ENCODE assay signal across 8 cellular contexts in the genomic region with DNA sequence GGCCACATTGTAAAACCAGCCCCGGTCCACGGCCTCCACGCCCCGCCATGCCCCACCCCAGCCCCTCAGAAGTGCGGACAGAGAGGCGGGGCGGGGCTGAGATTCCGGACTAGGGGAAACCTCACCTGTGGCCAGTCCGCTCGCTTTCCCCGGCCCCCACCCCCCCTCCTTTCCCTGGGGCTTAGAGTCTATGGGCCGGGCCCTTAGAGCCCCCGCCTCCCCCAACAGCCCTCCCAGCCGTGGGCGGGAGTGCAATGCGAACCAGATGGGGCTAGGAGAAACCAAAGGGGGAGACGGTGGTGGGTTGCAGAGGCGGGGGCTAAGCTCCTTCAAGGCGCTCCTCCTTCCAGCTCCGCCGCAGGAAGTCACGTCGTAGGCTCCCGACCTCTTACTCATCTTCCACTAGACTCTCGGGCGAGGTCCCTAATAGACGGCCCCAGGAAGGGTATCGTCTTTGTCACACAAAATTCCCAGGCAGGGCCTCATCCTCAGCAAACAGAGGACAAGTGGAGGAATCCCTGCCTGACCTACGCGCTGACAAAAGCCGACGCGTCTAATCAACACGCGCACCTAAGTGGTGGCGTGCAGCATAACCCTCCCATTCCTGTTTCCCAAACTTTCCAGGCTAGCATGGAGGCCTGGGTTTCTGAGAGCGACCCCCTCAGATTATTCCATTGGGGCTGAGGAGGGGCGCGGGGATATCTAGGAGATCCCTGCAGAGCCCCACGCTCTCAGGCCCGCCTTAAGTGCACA. TPM values are rescaled to one million over a fixed set of nuclear protein-coding genes. Genes with fewer than 3 reads are reported as not detected.
A peak's percentile ranks its signal among the peaks of the same experiment; 100 is the strongest.
DNase-seq lines count a peak whose midpoint lies in the region; ATAC-seq and TF ChIP-seq lines count a peak whose summit lies in the region.

No MANE protein-coding gene starts in this region.

- H3K4me1 ChIP-seq in adipocyte (ENCODE audit: control insufficient read depth, insufficient read depth, low read length) (peaks cover 47% of the 10 kb centered on the region), left ventricle myocardium inferior (peaks cover 67% of the 10 kb centered on the region)

- H3K27me3 ChIP-seq in adipocyte (replicated peaks; ENCODE audit: control insufficient read depth, insufficient read depth, low read length) (no peaks in the 10 kb centered on the region), left ventricle myocardium inferior (ENCODE audit: low read depth) (no peaks in the 10 kb centered on the region)

- intact Hi-C loops in left ventricle myocardium inferior (cut with micrococcal nuclease) = no loop called here

- peak; percentile 97 for DNase-seq in Daoy (ENCODE audit: low read depth)
- peak; percentile 90 for DNase-seq in Jurkat, Clone E6-1 (ENCODE audit: low read depth, low spot score)
- DNase-seq in SW480 (ENCODE audit: low spot score) = peak; percentile 90
- peak; percentile 95 for DNase-seq in adipocyte (ENCODE audit: low read depth)
- peak; percentile 85 for DNase-seq in left ventricle myocardium inferior
- DNase-seq in renal cortical epithelial cell (ENCODE audit: low read depth) = peak; percentile 89

- peak; percentile 34 for ATAC-seq in GM21619 (IDR thresholded peaks at IDR 0.05; ENCODE audit: unreplicated experiment)
- ATAC-seq in GM18519 (IDR thresholded peaks at IDR 0.05; ENCODE audit: low FRiP score, unreplicated experiment) = no peak

- H3K36me3 ChIP-seq in adipocyte (ENCODE audit: control insufficient read depth, insufficient read depth, low read length, severe bottlenecking) (peaks cover 21% of the 10 kb centered on the region), left ventricle myocardium inferior (peaks cover 21% of the 10 kb centered on the region)

- H3K9me3 ChIP-seq in adipocyte (ENCODE audit: control insufficient read depth, low read length) (no peaks in the 10 kb centered on the region), left ventricle myocardium inferior (replicated peaks) (no peaks in the 10 kb centered on the region)

- H3K4me3 ChIP-seq in Jurkat, Clone E6-1 (ENCODE audit: low read length) = peak overlapping the region; percentile 69
- H3K4me3 ChIP-seq in adipocyte (ENCODE audit: low read length) = peak overlapping the region; percentile 82
- H3K4me3 ChIP-seq in left ventricle myocardium inferior = peak overlapping the region; percentile 95

- peak overlapping the region; percentile 98 for H3K9ac ChIP-seq in adipocyte (ENCODE audit: low read length)

- peak overlapping the region; percentile 100 for H3K27ac ChIP-seq in left ventricle myocardium inferior (replicated peaks)

- no peak for TF ChIP-seq CTCF in left ventricle myocardium inferior (IDR thresholded peaks at IDR 0.05; ENCODE audit: borderline replicate concordance)

RNA-seq across cellular contexts. Expression of a gene that starts 1.0 kb away (rescaled TPM):
- total RNA-seq in Daoy (2014; rRNA removed; shearing (Covaris generic)) = 39.4 and 47.5 TPM in 2 replicates
- polyA plus RNA-seq in Jurkat, Clone E6-1 (2012; ENCODE audit: insufficient read depth, insufficient read length) = 18.2 TPM
- total RNA-seq in left ventricle myocardium inferior (10.1 TPM), renal cortical epithelial cell (13.5 and 16.3 TPM in 2 replicates)

RNA-seq across cellular contexts. Expression of a gene that starts 9.3 kb away (rescaled TPM):
- 26.1 and 34.1 TPM in 2 replicates for total RNA-seq in Daoy (2014; rRNA removed; shearing (Covaris generic))
- 25.5 TPM for polyA plus RNA-seq in Jurkat, Clone E6-1 (2012; ENCODE audit: insufficient read depth, insufficient read length)
- total RNA-seq in left ventricle myocardium inferior = 3.3 TPM
- total RNA-seq in renal cortical epithelial cell = 5.2 and 7.8 TPM in 2 replicates

RNA-seq across cellular contexts. Expression of a gene that starts 23.3 kb away (rescaled TPM):
- 39.1 and 44.4 TPM in 2 replicates for total RNA-seq in Daoy (2014; rRNA removed; shearing (Covaris generic))
- 88.4 TPM for polyA plus RNA-seq in Jurkat, Clone E6-1 (2012; ENCODE audit: insufficient read depth, insufficient read length)
- 46.2 TPM for total RNA-seq in left ventricle myocardium inferior
- total RNA-seq in renal cortical epithelial cell = 105 and 131 TPM in 2 replicates

RNA-seq across cellular contexts. Expression of a gene that starts 37.9 kb away (rescaled TPM):
- total RNA-seq in Daoy (2014; rRNA removed; shearing (Covaris generic)) = not detected in 2 replicates
- polyA plus RNA-seq in Jurkat, Clone E6-1 (2012; ENCODE audit: insufficient read depth, insufficient read length) = 2.9 TPM
- total RNA-seq in left ventricle myocardium inferior (not detected), renal cortical epithelial cell (not detected in 2 replicates)

RNA-seq across cellular contexts. Expression of a gene that starts 40.4 kb away (rescaled TPM):
- 2.8 and 3.9 TPM in 2 replicates for total RNA-seq in Daoy (2014; rRNA removed; shearing (Covaris generic))
- 4.5 TPM for polyA plus RNA-seq in Jurkat, Clone E6-1 (2012; ENCODE audit: insufficient read depth, insufficient read length)
- 61.0 TPM for total RNA-seq in left ventricle myocardium inferior
- total RNA-seq in renal cortical epithelial cell = 11.3 and 157 TPM in 2 replicates
